10 cellular contexts compared by ENCODE assay signal in genomic region chr6:71250050-71250689, GRCh38. TPM values are rescaled to one million over a fixed set of nuclear protein-coding genes. Genes with fewer than 3 reads are reported as not detected.
DNase-seq lines count a peak whose midpoint lies in the region; ATAC-seq and TF ChIP-seq lines count a peak whose summit lies in the region.
"Had no signal": no experiment of that assay in that cellular context is flagged by ENCODE, and none has a peak within 500 bp of the region (broad histone marks: within the 10 kb centered on the region; RNA-seq: fewer than 3 reads in every experiment).

No MANE protein-coding gene starts in this region.

- no peaks in the 10 kb centered on the region for H3K9me2 ChIP-seq in SK-N-SH

- POLR2A ChIA-PET in SK-N-SH (lab: Yijun Ruan, JAX), result no interaction called here

- no peaks in the 10 kb centered on the region for H3K27me3 ChIP-seq in SK-N-SH (ENCODE audit: insufficient read depth)
- H3K27me3 ChIP-seq in gastroesophageal sphincter, result no peaks in the 10 kb centered on the region
- no peaks in the 10 kb centered on the region for H3K27me3 ChIP-seq in sigmoid colon

- TF ChIP-seq POLR2A in gastroesophageal sphincter (IDR thresholded peaks at IDR 0.05) (no peak), sigmoid colon (IDR thresholded peaks at IDR 0.05) (no peak)

- peak; percentile 86 for ATAC-seq in gastroesophageal sphincter
- ATAC-seq: stimulated activated memory B cell treated with anti-CD40 and anti-IgM and Interleukin-4, amounts not matched to agents 10 μg/mL and 1 μg/mL and 100 μg/mL, for 72 hours had no signal

- intact Hi-C loops in sigmoid colon (cut with DNase I), result no loop called here

- peaks cover 22% of the 10 kb centered on the region for H3F3A ChIP-seq in SK-N-SH (replicated peaks; ENCODE audit: insufficient read depth)

- H4K20me1 ChIP-seq in SK-N-SH (ENCODE audit: insufficient read depth), result no peaks in the 10 kb centered on the region

- TF ChIP-seq EP300 in SK-N-SH (IDR thresholded peaks at IDR 0.05; ENCODE audit: borderline replicate concordance in 1 of 2, low read depth in 1 of 2, low read length in 1 of 2) (no peak), gastroesophageal sphincter (IDR thresholded peaks at IDR 0.05) (no peak), sigmoid colon (IDR thresholded peaks at IDR 0.05) (peak in 1 of 4 donors; percentile 12)

- H3K36me3 ChIP-seq in SK-N-SH (replicated peaks in 1 of 2; ENCODE audit: control insufficient read depth in 1 of 2, insufficient read depth in 2 of 2, low read length in 1 of 2), result no peaks in the 10 kb centered on the region
- no peaks in the 10 kb centered on the region for H3K36me3 ChIP-seq in gastroesophageal sphincter
- H3K36me3 ChIP-seq in sigmoid colon, result no peaks in the 10 kb centered on the region

- peaks cover 14 to 32% of the 10 kb centered on the region in 2 experiments; a peak in 3 of 4 replicates for H3K4me1 ChIP-seq in SK-N-SH (ENCODE audit: control insufficient read depth in 1 of 2, insufficient read depth in 2 of 2, low read depth in 1 of 2, low read length in 1 of 2)
- H3K4me1 ChIP-seq in gastroesophageal sphincter, result peaks cover 0 to 27% (median 7%) of the 10 kb centered on the region in 3 donors
- peaks cover 0 to 8% (median 3%) of the 10 kb centered on the region in 4 donors for H3K4me1 ChIP-seq in sigmoid colon

- H3K9ac ChIP-seq in SK-N-SH, result no peak overlapping the region

- peak; percentile 87 for DNase-seq in ELR (ENCODE audit: low read depth)
- DNase-seq in SK-N-SH, result no peak
- DNase-seq in sigmoid colon, result no peak
- no peak for DNase-seq in NCI-H82 treated with DMSO at 0.1 percent for 48 hours (lab: John Stamatoyannopoulos, UW; ENCODE audit: unreplicated experiment)
- DNase-seq in GM20000 (ENCODE audit: low spot score), result no peak
- no peak for DNase-seq in COLO668 (lab: John Stamatoyannopoulos, UW; ENCODE audit: unreplicated experiment)
- no peak for DNase-seq in SHP77 (lab: John Stamatoyannopoulos, UW)
- DNase-seq: activated CD4-positive, alpha-beta memory T cell treated with anti-CD3 and anti-CD28 coated beads for 36 hours had no signal

- WGBS in SK-N-SH (ENCODE audit: low lambda C conversion rate), result 29% methylated on average over 4 of the region's 4 CpGs
- 37 to 40% methylated on average over 4 of the region's 4 CpGs for WGBS in gastroesophageal sphincter (ENCODE audit: low coverage in 1 of 2), 2 donors
- WGBS in sigmoid colon, 2 donors, result 45 to 49% methylated on average over 4 of the region's 4 CpGs

- H3K27ac ChIP-seq in SK-N-SH (ENCODE audit: low read depth in 2 of 2, low read length in 1 of 2), result peak overlapping the region; percentile 58 to 61; a peak in 3 of 4 replicates
- H3K27ac ChIP-seq in gastroesophageal sphincter, result peak overlapping the region; percentile 43 to 73 (median 61)
- peak overlapping the region; percentile 41 to 69 (median 62) for H3K27ac ChIP-seq in sigmoid colon

- H3K79me2 ChIP-seq in SK-N-SH (ENCODE audit: insufficient read depth), result no peaks in the 10 kb centered on the region

- H3K4me3 ChIP-seq in SK-N-SH (ENCODE audit: low read depth in 2 of 2, low read length in 1 of 2), result no peak overlapping the region
- H3K4me3 ChIP-seq in gastroesophageal sphincter, result no peak overlapping the region
- no peak overlapping the region for H3K4me3 ChIP-seq in sigmoid colon

- peak overlapping the region; percentile 11; the same call in 1 of the 2 replicates for H3K4me2 ChIP-seq in SK-N-SH

- H3K9me3 ChIP-seq in SK-N-SH, result no peaks in the 10 kb centered on the region
- no peaks in the 10 kb centered on the region for H3K9me3 ChIP-seq in gastroesophageal sphincter
- no peaks in the 10 kb centered on the region for H3K9me3 ChIP-seq in sigmoid colon

- TF ChIP-seq CTCF in SK-N-SH (IDR thresholded peaks at IDR 0.05), result no peak
- TF ChIP-seq CTCF in gastroesophageal sphincter (IDR thresholded peaks at IDR 0.05), result no peak
- TF ChIP-seq CTCF in sigmoid colon (IDR thresholded peaks at IDR 0.05), result no peak
- TF ChIP-seq CTCF in GM20000 (IDR thresholded peaks at IDR 0.05; ENCODE audit: extremely low read depth, missing control alignments), result no peak

- peak overlapping the region; percentile 78 for H2AFZ ChIP-seq in SK-N-SH (ENCODE audit: low read depth)

- TF ChIP-seq RAD21 in SK-N-SH (IDR thresholded peaks at IDR 0.05; ENCODE audit: low read length), result no peak

- CTCF ChIA-PET in SK-N-SH (lab: Yijun Ruan, JAX), result interaction anchor here (1.0 to 1.1 kb wide), 3 partner anchors 9 to 86 kb away, joined by 3 read pairs; no protein-coding TSS in a partner anchor

TF ChIP-seq in SK-N-SH, 30 proteins besides CTCF, POLR2A, EP300 and RAD21:
- peak; percentile 70; the same call in 1 of the 2 replicates for TF ChIP-seq MEF2A (IDR thresholded peaks at IDR 0.05; ENCODE audit: borderline replicate concordance, low read depth)
- TF ChIP-seq MXI1 (IDR thresholded peaks at IDR 0.05; ENCODE audit: low read depth, low read length), result no peak
- TF ChIP-seq TCF12 (IDR thresholded peaks at IDR 0.05), result 0 out of 2 replicates have a peak, but pooled peaks have one; percentile 7
- peak; percentile 30; the same call in 1 of the 2 replicates for TF ChIP-seq NFIC (IDR thresholded peaks at IDR 0.05; ENCODE audit: borderline replicate concordance)

RNA-seq across cellular contexts. Expression of gene OGFRL1, which starts 38.4 kb away (rescaled TPM):
- polyA plus RNA-seq in SK-N-SH (2012; rRNA removed), result 2.4 and 3.3 TPM in 2 replicates
- polyA plus RNA-seq in SK-N-SH (2012; cell fraction: cytosol; rRNA removed), result 4.4 and 5.7 TPM in 2 replicates
- polyA plus RNA-seq in SK-N-SH (2012; cell fraction: nucleus; rRNA removed), result 1.1 and 2.3 TPM in 2 replicates
- total RNA-seq in gastroesophageal sphincter, result 10 to 100 TPM; 29.0 to 52.3 (median 46.5) TPM
- 10 to 100 TPM; 23.0 to 58.5 (median 30.6) TPM for total RNA-seq in sigmoid colon
- polyA plus RNA-seq in sigmoid colon, result 1 to 10 TPM; 3.2 to 6.0 (median 5.4) TPM
